Comparison of ENCODE assay signal across 11 cellular contexts in the genomic region with DNA sequence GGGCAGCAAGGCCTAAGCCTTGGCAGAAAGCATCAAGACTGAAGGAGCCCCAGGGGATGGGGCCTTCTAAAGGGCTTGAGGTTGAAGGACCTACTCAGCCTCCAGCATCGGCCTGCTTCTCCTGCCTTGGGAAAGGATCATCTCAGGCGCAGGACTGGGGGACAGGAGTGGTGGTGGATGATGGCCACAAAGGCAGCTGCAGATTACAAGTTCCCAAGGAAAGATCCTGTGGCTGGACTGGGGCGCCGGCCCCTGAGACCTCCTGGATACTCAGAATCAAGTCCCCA. TPM values are rescaled to one million over a fixed set of nuclear protein-coding genes. Genes with fewer than 3 reads are reported as not detected.
A peak's percentile ranks its signal among the peaks of the same experiment; 100 is the strongest.
DNase-seq lines count a peak whose midpoint lies in the region; ATAC-seq and TF ChIP-seq lines count a peak whose summit lies in the region.
"Had no signal": no experiment of that assay in that cellular context is flagged by ENCODE, and none has a peak within 500 bp of the region (broad histone marks: within the 10 kb centered on the region; RNA-seq: fewer than 3 reads in every experiment).

No MANE protein-coding gene starts in this region.

- H3K27me3 ChIP-seq in Panc1 (ENCODE audit: control insufficient read depth, insufficient read depth, low read length) (no peaks in the 10 kb centered on the region), mesendoderm (ENCODE audit: insufficient read depth, low read length, poor library complexity) (no peaks in the 10 kb centered on the region), ovary (no peaks in the 10 kb centered on the region)

- no TSS peak for BruUV-seq in Panc1 (replicated peaks; lab: Mats Ljungman, UMichigan)

- no peak overlapping the region for H3K4me2 ChIP-seq in mesendoderm (ENCODE audit: low read length)

- WGBS in mesendoderm (ENCODE audit: extremely low coverage, insufficient coverage, low lambda C conversion rate) = no CpG with 5 or more reads among the region's 4 CpGs
- WGBS in ovary, 3 donors = 82 to 89% (median 84%) methylated on average over 4 of the region's 4 CpGs

- no peak overlapping the region for H4K8ac ChIP-seq in mesendoderm (ENCODE audit: low read depth, low read length)

- no peak for TF ChIP-seq EP300 in ovary (IDR thresholded peaks at IDR 0.05)

- no peak overlapping the region for H2BK15ac ChIP-seq in mesendoderm (replicated peaks; ENCODE audit: low read depth)

- no peak overlapping the region for H3K23ac ChIP-seq in mesendoderm (ENCODE audit: low read length)

- H3K36me3 ChIP-seq in Panc1 (ENCODE audit: control insufficient read depth, insufficient read depth, low read length) (no peaks in the 10 kb centered on the region), mesendoderm (ENCODE audit: control insufficient read depth, insufficient read depth, low read length) (no peaks in the 10 kb centered on the region), ovary (no peaks in the 10 kb centered on the region)

- no peaks in the 10 kb centered on the region for H3K79me1 ChIP-seq in mesendoderm (ENCODE audit: low read length)

- peak overlapping the region; percentile 80 for H3K27ac ChIP-seq in Panc1 (ENCODE audit: low read length)
- no peak overlapping the region for H3K27ac ChIP-seq in mesendoderm (ENCODE audit: low read depth, low read length)
- no peak overlapping the region for H3K27ac ChIP-seq in ovary

- no peak overlapping the region for H2BK120ac ChIP-seq in mesendoderm (ENCODE audit: low read depth, low read length)

- H3K4me1 Mint-ChIP-seq in activated T-cell treated with anti-CD3 and anti-CD28 coated beads, Interleukin-2, amount 50 U/mL, for 24 hours (ENCODE audit: low read depth) = peaks cover 39% of the 10 kb centered on the region
- peaks cover 8% of the 10 kb centered on the region for H3K4me1 Mint-ChIP-seq in endothelial cell (ENCODE audit: unreplicated experiment)
- peaks cover 17 to 39% of the 10 kb centered on the region in 2 donors for H3K4me1 Mint-ChIP-seq in stimulated activated naive B cell treated with anti-CD40 and anti-IgM and Interleukin-4, amounts not matched to agents 10 μg/mL and 1 μg/mL and 100 μg/mL, for 72 hours

- H3K9ac ChIP-seq in mesendoderm (ENCODE audit: low read length) = no peak overlapping the region

- peaks cover 6% of the 10 kb centered on the region for H3K27me3 Mint-ChIP-seq in activated T-cell treated with anti-CD3 and anti-CD28 coated beads, Interleukin-2, amount 50 U/mL, for 24 hours
- peaks cover 5% of the 10 kb centered on the region for H3K27me3 Mint-ChIP-seq in endothelial cell (ENCODE audit: unreplicated experiment)
- no peaks in the 10 kb centered on the region for H3K27me3 Mint-ChIP-seq in stimulated activated naive B cell treated with anti-CD40 and anti-IgM and Interleukin-4, amounts not matched to agents 10 μg/mL and 1 μg/mL and 100 μg/mL, for 72 hours

- H3K4me3 ChIP-seq in Panc1 (ENCODE audit: low read depth in 2 of 2, low read length in 2 of 2) (peak overlapping the region in 1 of 2 experiments; percentile 52; a peak in 2 of 4 replicates), mesendoderm (ENCODE audit: low read length) (no peak overlapping the region), ovary (no peak overlapping the region)

- DNase-seq in activated T-cell treated with anti-CD3 and anti-CD28 coated beads, Interleukin-2, amount 50 U/mL, for 24 hours = no peak
- DNase-seq in activated T-cell treated with anti-CD3 and anti-CD28 coated beads for 4 hours (no peak), Panc1 (ENCODE audit: low read depth, low spot score) (no peak), endothelial cell (ENCODE audit: low spot score) (no peak), mesendoderm (no peak), NCI-H524 (lab: John Stamatoyannopoulos, UW) (no peak), ovary (no peak)
- no peak for DNase-seq in stimulated activated naive B cell treated with anti-CD40 and anti-IgM and Interleukin-4, amounts not matched to agents 10 μg/mL and 1 μg/mL and 100 μg/mL, for 72 hours
- DNase-seq: KBM-7; NCI-H2029; stimulated activated CD4-positive, alpha-beta T cell treated with anti-CD3 and anti-CD28 coated beads, Interleukin-12 subunit alpha, Interleukin-12 subunit beta, amount 100 ng/mL, for 4 hours had no signal

- no peak overlapping the region for H2AK5ac ChIP-seq in mesendoderm (ENCODE audit: low read length)

- no peak overlapping the region for H3K18ac ChIP-seq in mesendoderm (ENCODE audit: low read length)

- H3K9me3 Mint-ChIP-seq in activated T-cell treated with anti-CD3 and anti-CD28 coated beads, Interleukin-2, amount 50 U/mL, for 24 hours = no peaks in the 10 kb centered on the region
- H3K9me3 Mint-ChIP-seq in endothelial cell (ENCODE audit: unreplicated experiment) = no peaks in the 10 kb centered on the region
- H3K9me3 Mint-ChIP-seq in stimulated activated naive B cell treated with anti-CD40 and anti-IgM and Interleukin-4, amounts not matched to agents 10 μg/mL and 1 μg/mL and 100 μg/mL, for 72 hours = no peaks in the 10 kb centered on the region

- in situ Hi-C loops in Panc1 (cut with HindIII; ENCODE audit: low pct_unique_long_range_greater_than_20kb, low sequenced_read_pairs) = no loop called here

- TF ChIP-seq CTCF in Panc1 (IDR thresholded peaks at IDR 0.05) (no peak), endothelial cell (IDR thresholded peaks at IDR 0.05; ENCODE audit: unreplicated experiment) (no peak), ovary (IDR thresholded peaks at IDR 0.05) (no peak)

- intact Hi-C loops in Panc1 (cut with micrococcal nuclease; ENCODE audit: unreplicated experiment) (no loop called here), ovary (cut with DNase I) (loop anchor here in 1 of 4 donors (5.0 kb wide), 1 partner anchor 60 kb away; the partner anchor contains the start of gene RAB33A)

- H3K4me3 Mint-ChIP-seq in activated T-cell treated with anti-CD3 and anti-CD28 coated beads, Interleukin-2, amount 50 U/mL, for 24 hours = peak overlapping the region; percentile 57
- peak overlapping the region; percentile 51 for H3K4me3 Mint-ChIP-seq in endothelial cell (ENCODE audit: unreplicated experiment)
- peak overlapping the region; percentile 47 to 74 for H3K4me3 Mint-ChIP-seq in stimulated activated naive B cell treated with anti-CD40 and anti-IgM and Interleukin-4, amounts not matched to agents 10 μg/mL and 1 μg/mL and 100 μg/mL, for 72 hours

- no peak overlapping the region for H4K5ac ChIP-seq in mesendoderm (ENCODE audit: low read length)

- CTCF ChIA-PET in Panc1 (lab: Charles Lee) = no interaction called here

- no peak for TF ChIP-seq POLR2A in ovary (IDR thresholded peaks at IDR 0.05)

- peaks cover 12% of the 10 kb centered on the region for H3K36me3 Mint-ChIP-seq in activated T-cell treated with anti-CD3 and anti-CD28 coated beads, Interleukin-2, amount 50 U/mL, for 24 hours (ENCODE audit: low read depth)
- H3K36me3 Mint-ChIP-seq in endothelial cell (ENCODE audit: low read depth, unreplicated experiment) = no peaks in the 10 kb centered on the region
- H3K36me3 Mint-ChIP-seq in stimulated activated naive B cell treated with anti-CD40 and anti-IgM and Interleukin-4, amounts not matched to agents 10 μg/mL and 1 μg/mL and 100 μg/mL, for 72 hours = peaks cover 4 to 7% of the 10 kb centered on the region in 2 donors

- no peaks in the 10 kb centered on the region for H3K9me3 ChIP-seq in Panc1 (ENCODE audit: control insufficient read depth, insufficient read depth, low read depth, low read length)
- H3K9me3 ChIP-seq in ovary = no peaks in the 10 kb centered on the region

- no peaks in the 10 kb centered on the region for H3K79me2 ChIP-seq in mesendoderm (ENCODE audit: control insufficient read depth, insufficient read depth, low read length)

- H2BK5ac ChIP-seq in mesendoderm (ENCODE audit: low read length) = no peak overlapping the region

- H3K56ac ChIP-seq in mesendoderm (ENCODE audit: low read length) = no peak overlapping the region

- H3K27ac Mint-ChIP-seq in activated T-cell treated with anti-CD3 and anti-CD28 coated beads, Interleukin-2, amount 50 U/mL, for 24 hours = no peak overlapping the region
- no peak overlapping the region for H3K27ac Mint-ChIP-seq in endothelial cell (ENCODE audit: unreplicated experiment)
- H3K27ac Mint-ChIP-seq in stimulated activated naive B cell treated with anti-CD40 and anti-IgM and Interleukin-4, amounts not matched to agents 10 μg/mL and 1 μg/mL and 100 μg/mL, for 72 hours = peak overlapping the region; percentile 74

- POLR2A ChIA-PET in Panc1 (lab: Charles Lee) = no interaction called here

- H3K4ac ChIP-seq in mesendoderm (ENCODE audit: low read depth, low read length) = no peak overlapping the region

- H3K4me1 ChIP-seq in Panc1 (ENCODE audit: control insufficient read depth, insufficient read depth, low read length) (peaks cover 43% of the 10 kb centered on the region), mesendoderm (ENCODE audit: control insufficient read depth, low read depth, low read length) (no peaks in the 10 kb centered on the region), ovary (ENCODE audit: insufficient read depth) (peaks cover 2% of the 10 kb centered on the region)

- ATAC-seq in Panc1 = no peak
- ATAC-seq in stimulated activated naive B cell treated with anti-CD40 and anti-IgM and Interleukin-4, amounts not matched to agents 10 μg/mL and 1 μg/mL and 100 μg/mL, for 72 hours (replicated peaks) = no peak

RNA-seq across cellular contexts. Expression of gene ELF4, which starts 1.6 kb away (rescaled TPM):
- 48.0 TPM for total RNA-seq in Panc1 (2021; ENCODE audit: unreplicated experiment)
- polyA plus RNA-seq in Panc1 (2012; ENCODE audit: insufficient read length) = 28.7 TPM
- total RNA-seq in endothelial cell (ENCODE audit: unreplicated experiment) = 23.6 TPM
- 1.9 TPM for polyA plus RNA-seq in mesendoderm (2013, experiment 1 of 2)
- polyA plus RNA-seq in mesendoderm (2013, experiment 2 of 2) = 1.8 TPM
- 10 to 100 TPM in 6 of 7 donors, 1 to 10 TPM in 1; 9.3 to 24.2 (median 20.2) TPM for total RNA-seq in ovary
- 10 to 100 TPM; 13.0 to 25.6 TPM for polyA plus RNA-seq in ovary

RNA-seq across cellular contexts. Expression of gene AIFM1, which starts 53.8 kb away (rescaled TPM):
- total RNA-seq in Panc1 (2021; ENCODE audit: unreplicated experiment) (96.6 TPM), endothelial cell (ENCODE audit: unreplicated experiment) (39.9 TPM), ovary (10 to 100 TPM in 6 of 7 donors, 1 to 10 TPM in 1; 5.2 to 25.6 (median 20.5) TPM)
- polyA plus RNA-seq in Panc1 (2012; ENCODE audit: insufficient read length) = 95.4 TPM
- polyA plus RNA-seq in mesendoderm (2013, experiment 1 of 2) = 28.8 TPM
- polyA plus RNA-seq in mesendoderm (2013, experiment 2 of 2) = 29.6 TPM
- 10 to 100 TPM; 11.7 to 51.4 TPM for polyA plus RNA-seq in ovary

RNA-seq across cellular contexts. Expression of gene RAB33A, which starts 59.9 kb away (rescaled TPM):
- total RNA-seq in Panc1 (2021; ENCODE audit: unreplicated experiment) (2.2 TPM), endothelial cell (ENCODE audit: unreplicated experiment) (4.1 TPM), ovary (1 to 10 TPM in 4 of 7 donors, under 1 TPM in 3; 0.24 to 3.3 (median 2.0) TPM)
- 7.2 TPM for polyA plus RNA-seq in Panc1 (2012; ENCODE audit: insufficient read length)
- polyA plus RNA-seq in mesendoderm (2013, experiment 1 of 2) = 0.63 TPM
- 0.57 TPM for polyA plus RNA-seq in mesendoderm (2013, experiment 2 of 2)
- polyA plus RNA-seq in ovary = 1 to 10 TPM; 1.3 to 1.8 TPM
